Comparison of ENCODE assay signal across 1 cellular context in the genomic region with DNA sequence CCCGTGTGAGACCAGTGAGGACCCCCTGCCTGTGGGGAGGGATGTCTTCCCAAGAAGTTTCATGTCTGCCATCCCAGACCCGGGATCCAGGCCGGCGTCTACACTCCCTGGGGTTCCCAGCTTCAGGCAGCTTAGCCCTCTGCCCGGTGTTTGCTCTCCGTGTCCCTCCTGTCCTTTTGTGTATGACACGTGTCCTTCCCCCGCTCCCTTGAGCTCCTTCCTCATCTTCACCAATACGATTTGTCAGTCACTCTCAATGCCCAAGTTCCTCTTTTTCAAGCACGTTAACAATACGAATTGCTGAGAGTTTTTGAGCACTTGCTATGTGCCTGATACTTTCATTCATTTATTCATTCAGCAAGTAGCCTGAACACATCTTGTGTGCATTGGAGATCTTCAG.
TF ChIP-seq lines count a peak whose summit lies in the region.

No MANE protein-coding gene starts in this region.

TF ChIP-seq in HepG2, 621 proteins besides CTCF, POLR2A, EP300 and RAD21 (continued from another document):
- TF ChIP-seq, protein P1, sequence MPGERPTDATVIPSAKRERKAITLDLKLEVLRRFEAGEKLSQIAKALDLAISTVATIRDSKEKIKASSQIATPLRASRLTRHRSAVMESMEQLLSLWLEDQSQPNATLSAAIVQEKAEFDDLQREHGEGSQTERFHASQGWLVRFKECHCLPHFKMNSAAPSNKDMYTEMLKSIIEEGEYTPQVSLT (CRISPR knock-in tag; IDR thresholded peaks at IDR 0.05; ENCODE audit: borderline replicate concordance, low read depth) = no peak
- TF ChIP-seq, protein P2, sequence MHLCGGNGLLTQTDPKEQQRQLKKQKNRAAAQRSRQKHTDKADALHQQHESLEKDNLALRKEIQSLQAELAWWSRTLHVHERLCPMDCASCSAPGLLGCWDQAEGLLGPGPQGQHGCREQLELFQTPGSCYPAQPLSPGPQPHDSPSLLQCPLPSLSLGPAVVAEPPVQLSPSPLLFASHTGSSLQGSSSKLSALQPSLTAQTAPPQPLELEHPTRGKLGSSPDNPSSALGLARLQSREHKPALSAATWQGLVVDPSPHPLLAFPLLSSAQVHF (CRISPR knock-in tag; IDR thresholded peaks at IDR 0.05) = no peak
- TF ChIP-seq KDM2A (CRISPR knock-in tag; IDR thresholded peaks at IDR 0.05; ENCODE audit: borderline replicate concordance, low read depth) = no peak
- TF ChIP-seq SP5 (CRISPR knock-in tag; IDR thresholded peaks at IDR 0.05; ENCODE audit: borderline replicate concordance, low read depth) = no peak
- TF ChIP-seq NR2C2 (CRISPR knock-in tag; IDR thresholded peaks at IDR 0.05; ENCODE audit: borderline replicate concordance) = no peak
- no peak for TF ChIP-seq HOXA9 (CRISPR knock-in tag; IDR thresholded peaks at IDR 0.05; ENCODE audit: borderline replicate concordance)
